1 cellular context compared by ENCODE assay signal in the genomic region with DNA sequence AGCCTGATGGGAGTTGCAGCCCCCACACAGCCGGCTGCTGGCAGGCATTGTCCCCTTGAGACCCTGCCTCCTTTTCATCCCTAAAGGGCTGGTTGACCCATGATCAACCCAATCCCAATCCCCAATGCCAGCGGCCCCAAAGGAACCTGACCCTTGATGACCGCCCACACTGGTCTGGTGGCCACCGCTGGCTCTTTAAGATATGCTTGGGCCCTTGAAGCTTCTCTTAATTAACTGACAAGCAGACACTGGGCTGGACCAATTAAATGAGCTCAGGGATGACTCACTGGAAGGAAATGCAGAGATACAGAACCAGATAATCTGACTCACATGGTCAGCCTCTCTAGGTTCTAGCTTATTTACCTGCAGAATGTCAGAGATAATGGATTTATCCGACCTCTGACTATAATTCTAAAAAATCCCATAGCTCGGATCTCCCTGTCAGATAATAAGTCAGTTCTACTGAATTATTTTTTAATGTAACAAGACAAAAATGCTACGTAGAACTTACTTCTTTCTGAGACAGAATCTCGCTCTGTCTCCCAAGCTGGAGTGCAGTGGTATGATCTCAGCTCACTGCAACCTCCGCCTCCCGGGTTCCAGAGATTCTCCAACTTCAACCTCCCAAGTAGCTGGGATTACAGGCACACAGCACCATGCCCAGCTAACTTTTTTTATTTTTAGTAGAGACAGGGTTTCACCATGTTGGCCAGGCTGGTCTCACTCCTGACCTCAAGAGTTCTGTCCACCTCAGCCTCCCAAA.
A peak's percentile ranks its signal among the peaks of the same experiment; 100 is the strongest.
TF ChIP-seq lines count a peak whose summit lies in the region.

No MANE protein-coding gene starts in this region.

TF ChIP-seq in K562, 482 proteins besides CTCF, POLR2A, EP300 and RAD21 (continued from another document and continues in another):
- TF ChIP-seq, protein P1, sequence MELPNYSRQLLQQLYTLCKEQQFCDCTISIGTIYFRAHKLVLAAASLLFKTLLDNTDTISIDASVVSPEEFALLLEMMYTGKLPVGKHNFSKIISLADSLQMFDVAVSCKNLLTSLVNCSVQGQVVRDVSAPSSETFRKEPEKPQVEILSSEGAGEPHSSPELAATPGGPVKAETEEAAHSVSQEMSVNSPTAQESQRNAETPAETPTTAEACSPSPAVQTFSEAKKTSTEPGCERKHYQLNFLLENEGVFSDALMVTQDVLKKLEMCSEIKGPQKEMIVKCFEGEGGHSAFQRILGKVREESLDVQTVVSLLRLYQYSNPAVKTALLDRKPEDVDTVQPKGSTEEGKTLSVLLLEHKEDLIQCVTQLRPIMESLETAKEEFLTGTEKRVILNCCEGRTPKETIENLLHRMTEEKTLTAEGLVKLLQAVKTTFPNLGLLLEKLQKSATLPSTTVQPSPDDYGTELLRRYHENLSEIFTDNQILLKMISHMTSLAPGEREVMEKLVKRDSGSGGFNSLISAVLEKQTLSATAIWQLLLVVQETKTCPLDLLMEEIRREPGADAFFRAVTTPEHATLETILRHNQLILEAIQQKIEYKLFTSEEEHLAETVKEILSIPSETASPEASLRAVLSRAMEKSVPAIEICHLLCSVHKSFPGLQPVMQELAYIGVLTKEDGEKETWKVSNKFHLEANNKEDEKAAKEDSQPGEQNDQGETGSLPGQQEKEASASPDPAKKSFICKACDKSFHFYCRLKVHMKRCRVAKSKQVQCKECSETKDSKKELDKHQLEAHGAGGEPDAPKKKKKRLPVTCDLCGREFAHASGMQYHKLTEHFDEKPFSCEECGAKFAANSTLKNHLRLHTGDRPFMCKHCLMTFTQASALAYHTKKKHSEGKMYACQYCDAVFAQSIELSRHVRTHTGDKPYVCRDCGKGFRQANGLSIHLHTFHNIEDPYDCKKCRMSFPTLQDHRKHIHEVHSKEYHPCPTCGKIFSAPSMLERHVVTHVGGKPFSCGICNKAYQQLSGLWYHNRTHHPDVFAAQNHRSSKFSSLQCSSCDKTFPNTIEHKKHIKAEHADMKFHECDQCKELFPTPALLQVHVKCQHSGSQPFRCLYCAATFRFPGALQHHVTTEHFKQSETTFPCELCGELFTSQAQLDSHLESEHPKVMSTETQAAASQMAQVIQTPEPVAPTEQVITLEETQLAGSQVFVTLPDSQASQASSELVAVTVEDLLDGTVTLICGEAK (IDR thresholded peaks at IDR 0.05) = no peak
- TF ChIP-seq, protein P1 (CRISPR knock-in tag; IDR thresholded peaks at IDR 0.05) = no peak
- TF ChIP-seq PRMT5 (CRISPR knock-in tag; IDR thresholded peaks at IDR 0.05) (no peak), NFYB (IDR thresholded peaks at IDR 0.05; ENCODE audit: extremely low read depth, insufficient read length) (no peak), EWSR1 (IDR thresholded peaks at IDR 0.05; ENCODE audit: borderline replicate concordance, low read depth, partially characterized antibody) (no peak), ZNF644 (tag; IDR thresholded peaks at IDR 0.05; ENCODE audit: low read depth) (no peak), SMARCA4 (IDR thresholded peaks at IDR 0.05) (peak; percentile 96), ZNF75A (CRISPR knock-in tag; IDR thresholded peaks at IDR 0.05) (no peak), DNMT1 (IDR thresholded peaks at IDR 0.05) (no peak), GATAD2B (IDR thresholded peaks at IDR 0.05; ENCODE audit: borderline replicate concordance) (peak; percentile 64; the same call in 1 of the 2 replicates), HSF4 (CRISPR knock-in tag; IDR thresholded peaks at IDR 0.05; ENCODE audit: borderline replicate concordance) (no peak), ZNF431 (CRISPR knock-in tag; IDR thresholded peaks at IDR 0.05) (no peak), ZNF584 (CRISPR knock-in tag; IDR thresholded peaks at IDR 0.05; ENCODE audit: low read depth) (no peak), ZNF24 (IDR thresholded peaks at IDR 0.05) (no peak), FOXA3 (CRISPR knock-in tag; conservative IDR thresholded peaks at IDR 0.05 in 1 of 2, IDR thresholded peaks at IDR 0.05 in 1 of 2) (peak in 1 of 2 experiments; percentile 38; a peak in 1 of 4 replicates), JUN (IDR thresholded peaks at IDR 0.05; ENCODE audit: borderline replicate concordance, low read depth, low read length) (peak; percentile 94), JUN (CRISPR knock-in tag; IDR thresholded peaks at IDR 0.05; ENCODE audit: borderline replicate concordance) (no peak), ZFP36 (IDR thresholded peaks at IDR 0.05; ENCODE audit: low read depth, low read length, partially characterized antibody) (no peak), RBM22 (IDR thresholded peaks at IDR 0.05; ENCODE audit: low read depth, low read length, poor library complexity, severe bottlenecking) (no peak), ETV6 (IDR thresholded peaks at IDR 0.05; ENCODE audit: borderline replicate concordance in 1 of 2, low read depth in 2 of 2, low read length in 1 of 2) (no peak), ETV6 (CRISPR knock-in tag; IDR thresholded peaks at IDR 0.05; ENCODE audit: borderline replicate concordance) (no peak), HMG20A (CRISPR knock-in tag; conservative IDR thresholded peaks at IDR 0.05) (no peak), HDAC2 (IDR thresholded peaks at IDR 0.05) (no peak), ZNF696 (CRISPR knock-in tag; conservative IDR thresholded peaks at IDR 0.05) (no peak), ZNF134 (CRISPR knock-in tag; conservative IDR thresholded peaks at IDR 0.05) (no peak), ZFX (CRISPR knock-in tag; IDR thresholded peaks at IDR 0.05) (no peak), GTF2E2 (tag; IDR thresholded peaks at IDR 0.05) (no peak), U2AF2 (optimal IDR thresholded peaks at IDR 0.05; ENCODE audit: low read depth, low read length) (no peak), L3MBTL2 (IDR thresholded peaks at IDR 0.05) (peak; percentile 47), SPI1 (IDR thresholded peaks at IDR 0.05; ENCODE audit: borderline replicate concordance, low read depth, low read length) (no peak), PRPF4 (IDR thresholded peaks at IDR 0.05; ENCODE audit: insufficient read depth, low read depth, low read length, poor library complexity, severe bottlenecking) (no peak), ZNF583 (CRISPR knock-in tag; IDR thresholded peaks at IDR 0.05) (no peak), STAT5A (IDR thresholded peaks at IDR 0.05; ENCODE audit: borderline replicate concordance, low read length) (peak; percentile 68)
- TF ChIP-seq, protein P2, sequence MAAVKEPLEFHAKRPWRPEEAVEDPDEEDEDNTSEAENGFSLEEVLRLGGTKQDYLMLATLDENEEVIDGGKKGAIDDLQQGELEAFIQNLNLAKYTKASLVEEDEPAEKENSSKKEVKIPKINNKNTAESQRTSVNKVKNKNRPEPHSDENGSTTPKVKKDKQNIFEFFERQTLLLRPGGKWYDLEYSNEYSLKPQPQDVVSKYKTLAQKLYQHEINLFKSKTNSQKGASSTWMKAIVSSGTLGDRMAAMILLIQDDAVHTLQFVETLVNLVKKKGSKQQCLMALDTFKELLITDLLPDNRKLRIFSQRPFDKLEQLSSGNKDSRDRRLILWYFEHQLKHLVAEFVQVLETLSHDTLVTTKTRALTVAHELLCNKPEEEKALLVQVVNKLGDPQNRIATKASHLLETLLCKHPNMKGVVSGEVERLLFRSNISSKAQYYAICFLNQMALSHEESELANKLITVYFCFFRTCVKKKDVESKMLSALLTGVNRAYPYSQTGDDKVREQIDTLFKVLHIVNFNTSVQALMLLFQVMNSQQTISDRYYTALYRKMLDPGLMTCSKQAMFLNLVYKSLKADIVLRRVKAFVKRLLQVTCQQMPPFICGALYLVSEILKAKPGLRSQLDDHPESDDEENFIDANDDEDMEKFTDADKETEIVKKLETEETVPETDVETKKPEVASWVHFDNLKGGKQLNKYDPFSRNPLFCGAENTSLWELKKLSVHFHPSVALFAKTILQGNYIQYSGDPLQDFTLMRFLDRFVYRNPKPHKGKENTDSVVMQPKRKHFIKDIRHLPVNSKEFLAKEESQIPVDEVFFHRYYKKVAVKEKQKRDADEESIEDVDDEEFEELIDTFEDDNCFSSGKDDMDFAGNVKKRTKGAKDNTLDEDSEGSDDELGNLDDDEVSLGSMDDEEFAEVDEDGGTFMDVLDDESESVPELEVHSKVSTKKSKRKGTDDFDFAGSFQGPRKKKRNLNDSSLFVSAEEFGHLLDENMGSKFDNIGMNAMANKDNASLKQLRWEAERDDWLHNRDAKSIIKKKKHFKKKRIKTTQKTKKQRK (IDR thresholded peaks at IDR 0.05; ENCODE audit: borderline replicate concordance, low read depth, low read length) = no peak
- TF ChIP-seq, protein P3, sequence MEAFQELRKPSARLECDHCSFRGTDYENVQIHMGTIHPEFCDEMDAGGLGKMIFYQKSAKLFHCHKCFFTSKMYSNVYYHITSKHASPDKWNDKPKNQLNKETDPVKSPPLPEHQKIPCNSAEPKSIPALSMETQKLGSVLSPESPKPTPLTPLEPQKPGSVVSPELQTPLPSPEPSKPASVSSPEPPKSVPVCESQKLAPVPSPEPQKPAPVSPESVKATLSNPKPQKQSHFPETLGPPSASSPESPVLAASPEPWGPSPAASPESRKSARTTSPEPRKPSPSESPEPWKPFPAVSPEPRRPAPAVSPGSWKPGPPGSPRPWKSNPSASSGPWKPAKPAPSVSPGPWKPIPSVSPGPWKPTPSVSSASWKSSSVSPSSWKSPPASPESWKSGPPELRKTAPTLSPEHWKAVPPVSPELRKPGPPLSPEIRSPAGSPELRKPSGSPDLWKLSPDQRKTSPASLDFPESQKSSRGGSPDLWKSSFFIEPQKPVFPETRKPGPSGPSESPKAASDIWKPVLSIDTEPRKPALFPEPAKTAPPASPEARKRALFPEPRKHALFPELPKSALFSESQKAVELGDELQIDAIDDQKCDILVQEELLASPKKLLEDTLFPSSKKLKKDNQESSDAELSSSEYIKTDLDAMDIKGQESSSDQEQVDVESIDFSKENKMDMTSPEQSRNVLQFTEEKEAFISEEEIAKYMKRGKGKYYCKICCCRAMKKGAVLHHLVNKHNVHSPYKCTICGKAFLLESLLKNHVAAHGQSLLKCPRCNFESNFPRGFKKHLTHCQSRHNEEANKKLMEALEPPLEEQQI (IDR thresholded peaks at IDR 0.05) = no peak
- TF ChIP-seq, protein P4, sequence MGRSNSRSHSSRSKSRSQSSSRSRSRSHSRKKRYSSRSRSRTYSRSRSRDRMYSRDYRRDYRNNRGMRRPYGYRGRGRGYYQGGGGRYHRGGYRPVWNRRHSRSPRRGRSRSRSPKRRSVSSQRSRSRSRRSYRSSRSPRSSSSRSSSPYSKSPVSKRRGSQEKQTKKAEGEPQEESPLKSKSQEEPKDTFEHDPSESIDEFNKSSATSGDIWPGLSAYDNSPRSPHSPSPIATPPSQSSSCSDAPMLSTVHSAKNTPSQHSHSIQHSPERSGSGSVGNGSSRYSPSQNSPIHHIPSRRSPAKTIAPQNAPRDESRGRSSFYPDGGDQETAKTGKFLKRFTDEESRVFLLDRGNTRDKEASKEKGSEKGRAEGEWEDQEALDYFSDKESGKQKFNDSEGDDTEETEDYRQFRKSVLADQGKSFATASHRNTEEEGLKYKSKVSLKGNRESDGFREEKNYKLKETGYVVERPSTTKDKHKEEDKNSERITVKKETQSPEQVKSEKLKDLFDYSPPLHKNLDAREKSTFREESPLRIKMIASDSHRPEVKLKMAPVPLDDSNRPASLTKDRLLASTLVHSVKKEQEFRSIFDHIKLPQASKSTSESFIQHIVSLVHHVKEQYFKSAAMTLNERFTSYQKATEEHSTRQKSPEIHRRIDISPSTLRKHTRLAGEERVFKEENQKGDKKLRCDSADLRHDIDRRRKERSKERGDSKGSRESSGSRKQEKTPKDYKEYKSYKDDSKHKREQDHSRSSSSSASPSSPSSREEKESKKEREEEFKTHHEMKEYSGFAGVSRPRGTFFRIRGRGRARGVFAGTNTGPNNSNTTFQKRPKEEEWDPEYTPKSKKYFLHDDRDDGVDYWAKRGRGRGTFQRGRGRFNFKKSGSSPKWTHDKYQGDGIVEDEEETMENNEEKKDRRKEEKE (IDR thresholded peaks at IDR 0.05; ENCODE audit: borderline replicate concordance in 1 of 2, control insufficient read depth in 1 of 2, low read depth in 2 of 2, low read length in 1 of 2) = no peak
- TF ChIP-seq, protein P5, sequence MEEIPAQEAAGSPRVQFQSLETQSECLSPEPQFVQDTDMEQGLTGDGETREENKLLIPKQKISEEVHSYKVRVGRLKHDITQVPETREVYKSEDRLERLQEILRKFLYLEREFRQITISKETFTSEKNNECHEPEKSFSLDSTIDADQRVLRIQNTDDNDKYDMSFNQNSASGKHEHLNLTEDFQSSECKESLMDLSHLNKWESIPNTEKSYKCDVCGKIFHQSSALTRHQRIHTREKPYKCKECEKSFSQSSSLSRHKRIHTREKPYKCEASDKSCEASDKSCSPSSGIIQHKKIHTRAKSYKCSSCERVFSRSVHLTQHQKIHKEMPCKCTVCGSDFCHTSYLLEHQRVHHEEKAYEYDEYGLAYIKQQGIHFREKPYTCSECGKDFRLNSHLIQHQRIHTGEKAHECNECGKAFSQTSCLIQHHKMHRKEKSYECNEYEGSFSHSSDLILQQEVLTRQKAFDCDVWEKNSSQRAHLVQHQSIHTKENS (CRISPR knock-in tag; IDR thresholded peaks at IDR 0.05) = no peak
- TF ChIP-seq, protein P6, sequence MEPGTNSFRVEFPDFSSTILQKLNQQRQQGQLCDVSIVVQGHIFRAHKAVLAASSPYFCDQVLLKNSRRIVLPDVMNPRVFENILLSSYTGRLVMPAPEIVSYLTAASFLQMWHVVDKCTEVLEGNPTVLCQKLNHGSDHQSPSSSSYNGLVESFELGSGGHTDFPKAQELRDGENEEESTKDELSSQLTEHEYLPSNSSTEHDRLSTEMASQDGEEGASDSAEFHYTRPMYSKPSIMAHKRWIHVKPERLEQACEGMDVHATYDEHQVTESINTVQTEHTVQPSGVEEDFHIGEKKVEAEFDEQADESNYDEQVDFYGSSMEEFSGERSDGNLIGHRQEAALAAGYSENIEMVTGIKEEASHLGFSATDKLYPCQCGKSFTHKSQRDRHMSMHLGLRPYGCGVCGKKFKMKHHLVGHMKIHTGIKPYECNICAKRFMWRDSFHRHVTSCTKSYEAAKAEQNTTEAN (CRISPR knock-in tag; IDR thresholded peaks at IDR 0.05) = no peak
